10 cellular contexts compared by ENCODE assay signal in the genomic region with DNA sequence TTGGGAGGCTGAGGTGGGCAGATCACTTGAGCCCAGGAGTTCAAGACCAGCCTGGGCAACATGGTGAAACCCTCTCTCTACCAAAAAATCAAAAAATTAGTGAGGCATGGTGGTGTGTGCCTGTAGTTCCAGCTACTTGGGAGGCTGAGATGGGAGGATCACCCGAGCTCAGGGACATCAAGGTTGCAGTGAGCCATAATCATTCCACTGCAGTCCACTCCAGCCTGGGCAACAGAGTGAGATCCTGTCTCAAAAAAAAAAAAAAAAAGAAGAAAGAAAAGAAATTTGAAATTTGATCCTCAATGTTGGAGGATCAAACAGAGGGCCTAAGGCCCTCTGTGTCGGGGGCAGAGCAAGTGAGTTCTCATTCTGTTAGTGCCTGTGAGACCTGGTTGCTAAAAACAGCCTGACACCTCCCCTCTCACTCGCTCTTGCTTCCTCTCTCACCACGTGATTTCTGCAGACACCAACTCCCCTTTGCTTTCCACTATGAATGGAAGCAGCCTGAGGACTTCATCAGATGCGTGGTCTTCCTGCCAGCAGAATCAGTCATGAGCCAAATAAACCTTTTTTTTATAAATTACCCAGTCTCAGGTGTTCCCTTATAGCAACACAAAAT. TPM values are rescaled to one million over a fixed set of nuclear protein-coding genes. Genes with fewer than 3 reads are reported as not detected.
DNase-seq lines count a peak whose midpoint lies in the region; ATAC-seq, FAIRE-seq and TF ChIP-seq lines count a peak whose summit lies in the region.
"Had no signal": no experiment of that assay in that cellular context is flagged by ENCODE, and none has a peak within 500 bp of the region (broad histone marks: within the 10 kb centered on the region; RNA-seq: fewer than 3 reads in every experiment).

No MANE protein-coding gene starts in this region.

- no peaks in the 10 kb centered on the region for H4K20me1 ChIP-seq in BLaER1

- FAIRE-seq in GM19239 (lab: Jason Lieb, UNC) = peak; percentile 11
- FAIRE-seq in GM12891 (lab: Jason Lieb, UNC) = no peak

- no peak overlapping the region for H3K4me3 ChIP-seq in BLaER1
- H3K4me3 ChIP-seq in NB4 (ENCODE audit: low read depth, low read length) = no peak overlapping the region
- H3K4me3 ChIP-seq: testis had no signal

- no peak overlapping the region for H3K27ac ChIP-seq in BLaER1
- H3K27ac ChIP-seq: testis had no signal

- no peak overlapping the region for H3K9ac ChIP-seq in BLaER1

- H3K4me1 ChIP-seq in BLaER1 = peaks cover 8% of the 10 kb centered on the region
- H3K4me1 ChIP-seq: testis had no signal

- H3K36me3 ChIP-seq in BLaER1 = no peaks in the 10 kb centered on the region

- peaks cover 16% of the 10 kb centered on the region for H3K9me3 ChIP-seq in BLaER1
- H3K9me3 ChIP-seq: testis had no signal

- no peaks in the 10 kb centered on the region for H3K27me3 ChIP-seq in BLaER1
- H3K27me3 ChIP-seq: testis had no signal

- DNase-seq in GM19239 (ENCODE audit: insufficient read length, low spot score) = no peak
- peak; percentile 46 for DNase-seq in NB4 (ENCODE audit: low read depth)
- DNase-seq in pons (ENCODE audit: low spot score) = no peak
- DNase-seq in occipital lobe (lab: John Stamatoyannopoulos, UW) = no peak
- DNase-seq in GM12891 (ENCODE audit: insufficient read length, low spot score) = no peak
- no peak for DNase-seq in hippocampal formation (lab: John Stamatoyannopoulos, UW)
- DNase-seq: NCI-H526, testis had no signal

- no peak for TF ChIP-seq CTCF in NB4 (IDR thresholded peaks at IDR 0.05; ENCODE audit: low read depth, low read length)

- peak; percentile 83 for ATAC-seq in HG02870 (IDR thresholded peaks at IDR 0.05; ENCODE audit: unreplicated experiment)

- TF ChIP-seq POLR2A in NB4 (IDR thresholded peaks at IDR 0.05; ENCODE audit: extremely low read depth, insufficient read length) = no peak
- TF ChIP-seq POLR2A in GM12891 (IDR thresholded peaks at IDR 0.05; ENCODE audit: low read depth, low read length) = no peak

- H3K4me2 ChIP-seq in BLaER1 = peak overlapping the region; percentile 40

TF ChIP-seq in GM12891, 5 proteins besides CTCF, POLR2A, EP300 and RAD21:
- TF ChIP-seq POU2F2 (IDR thresholded peaks at IDR 0.05; ENCODE audit: low read depth, low read length) (no peak), TAF1 (IDR thresholded peaks at IDR 0.05; ENCODE audit: low read depth, low read length) (no peak), PAX5 (IDR thresholded peaks at IDR 0.05; ENCODE audit: insufficient read depth, low read length, severe bottlenecking) (no peak), SPI1 (IDR thresholded peaks at IDR 0.05; ENCODE audit: low read depth, low read length) (no peak), POLR2AphosphoS5 (IDR thresholded peaks at IDR 0.05; ENCODE audit: low read depth, low read length) (no peak)

RNA-seq across cellular contexts. Expression of a gene that starts 8.5 kb away (rescaled TPM):
- 69.7 TPM for total RNA-seq in occipital lobe
- 24.8 TPM for polyA plus RNA-seq in GM12891 (2012; ENCODE audit: low read depth, missing spikeins)
